13 cellular contexts compared by ENCODE assay signal in genomic region chr1:202058001-202058908, GRCh38. TPM values are rescaled to one million over a fixed set of nuclear protein-coding genes. Genes with fewer than 3 reads are reported as not detected.
DNase-seq lines count a peak whose midpoint lies in the region; ATAC-seq and TF ChIP-seq lines count a peak whose summit lies in the region.
"Had no signal": no experiment of that assay in that cellular context is flagged by ENCODE, and none has a peak within 500 bp of the region (broad histone marks: within the 10 kb centered on the region; RNA-seq: fewer than 3 reads in every experiment).

No MANE protein-coding gene starts in this region.

- ATAC-seq in HG02642 (IDR thresholded peaks at IDR 0.05; ENCODE audit: poor library complexity, unreplicated experiment) (no peak), HG03135 (IDR thresholded peaks at IDR 0.05; ENCODE audit: unreplicated experiment) (no peak)
- ATAC-seq: Right ventricle myocardium inferior had no signal

- H3K9me3 ChIP-seq in stomach, result no peaks in the 10 kb centered on the region

- CTCF ChIA-PET in RWPE1 (lab: Yijun Ruan, JAX), result interaction anchor here (0.6 to 2.2 kb wide), 5 partner anchors 24 to 77 kb away, joined by 3 to 9 read pairs (median 5); partner anchors contain the start of gene ELF3

- H3K27ac Mint-ChIP-seq in HFFc6, result peak overlapping the region; percentile 39; the same call in 1 of the 2 replicates

- POLR2A ChIA-PET in RWPE1 (lab: Yijun Ruan, JAX; ENCODE audit: low non-redundant PET), result interaction anchor here (0.6 to 0.7 kb wide), 2 partner anchors 37 to 48 kb away, joined by 3 to 5 read pairs; partner anchors contain the start of gene ELF3

- H3K36me3 Mint-ChIP-seq in HFFc6 (ENCODE audit: low read depth), result no peaks in the 10 kb centered on the region

- no peak for TF ChIP-seq EP300 in stomach (IDR thresholded peaks at IDR 0.05)

- H3K4me1 ChIP-seq in stomach, result peaks cover 7 to 23% (median 12%) of the 10 kb centered on the region in 4 donors

- no peaks in the 10 kb centered on the region for H3K27me3 ChIP-seq in stomach

- peaks cover 21% of the 10 kb centered on the region for H3K27me3 Mint-ChIP-seq in HFFc6 (ENCODE audit: insufficient read depth)

- intact Hi-C loops in stomach (cut with DNase I; ENCODE audit: low total_unique reads), result no loop called here

- WGBS in stomach, 5 donors, result 76 to 90% (median 86%) methylated on average over 3 of the region's 3 CpGs

- DNase-seq in HFFc6, result peak; percentile 17
- DNase-seq in RWPE1 (ENCODE audit: low spot score), result no peak
- DNase-seq in fibroblast of villous mesenchyme (ENCODE audit: low read depth), result peak; percentile 78
- DNase-seq in stomach, result peak; percentile 34
- no peak for DNase-seq in stimulated activated CD4-positive, alpha-beta T cell treated with anti-CD3 and anti-CD28 coated beads, Interleukin-15, amount 100 ng/mL, for 24 hours
- DNase-seq in Kasumi-1 (lab: John Stamatoyannopoulos, UW), result no peak
- DNase-seq: activated CD4-positive, alpha-beta T cell treated with anti-CD3 and anti-CD28 coated beads, Interleukin-2, amount 50 U/mL, for 48 hours; GOT3; kidney; NCI-H2029 had no signal

- H3K36me3 ChIP-seq in stomach, result no peaks in the 10 kb centered on the region

- peaks cover 13% of the 10 kb centered on the region for H3K4me1 Mint-ChIP-seq in HFFc6 (ENCODE audit: low read depth)

- TF ChIP-seq CTCF in HFFc6 (IDR thresholded peaks at IDR 0.05), result no peak
- TF ChIP-seq CTCF in RWPE1 (conservative IDR thresholded peaks at IDR 0.05; ENCODE audit: low read depth), result no peak
- TF ChIP-seq CTCF in fibroblast of villous mesenchyme (IDR thresholded peaks at IDR 0.05; ENCODE audit: insufficient read depth, low read depth, low read length), result no peak
- TF ChIP-seq CTCF in stomach (IDR thresholded peaks at IDR 0.05), result no peak

- no peak overlapping the region for H3K4me3 Mint-ChIP-seq in HFFc6

- H3K4me3 ChIP-seq in fibroblast of villous mesenchyme (ENCODE audit: low read depth, low read length), result no peak overlapping the region
- no peak overlapping the region for H3K4me3 ChIP-seq in stomach

- TF ChIP-seq POLR2A in stomach (IDR thresholded peaks at IDR 0.05), result no peak

- H3K27ac ChIP-seq in RWPE1 (peak overlapping the region; percentile 89), stomach (peak overlapping the region; percentile 74 to 91 (median 79))

- no peaks in the 10 kb centered on the region for H3K9me3 Mint-ChIP-seq in HFFc6

RNA-seq across cellular contexts. Expression of gene ELF3, which starts 47.9 kb away (rescaled TPM):
- under 1 TPM in 2 of 6 experiments, not detected in 4; 0.09 TPM for total RNA-seq in HFFc6 (2021; fragmentation: NEBNext Ultra II Directional; extraction: Animal tissue kit (Norgen Biotek cat#: 25700))
- 0.32 and 3.9 TPM in 2 replicates for total RNA-seq in fibroblast of villous mesenchyme
- 1,000 to 10,000 TPM in 1 of 5 donors, 100 to 1,000 TPM in 4; 174 to 1,083 (median 289) TPM for total RNA-seq in stomach
- 100 to 1,000 TPM; 146 to 253 (median 242) TPM for polyA plus RNA-seq in stomach

Comparison
In these comparisons a context has a peak if more than half of its experiments do, and no peak if none do; other contexts are left out.
1. DNase-seq: peak in HFFc6 (single experiment), fibroblast of villous mesenchyme (single experiment) and stomach (single experiment); none in RWPE1 (single experiment), stimulated activated CD4-positive, alpha-beta T cell treated with anti-CD3 and anti-CD28 coated beads, Interleukin-15, amount 100 ng/mL, for 24 hours (single experiment) and Kasumi-1 (0 of 2).
2. RNA of gene ELF3, which starts 47.9 kb away (total RNA-seq): 174 to 1,083 TPM in stomach; 0.32 to 3.9 TPM in fibroblast of villous mesenchyme and 0.09 TPM in HFFc6; every median in the first group is over 10 times any median in the second.